Comparison of ENCODE assay signal across 2 cellular contexts in the genomic region with DNA sequence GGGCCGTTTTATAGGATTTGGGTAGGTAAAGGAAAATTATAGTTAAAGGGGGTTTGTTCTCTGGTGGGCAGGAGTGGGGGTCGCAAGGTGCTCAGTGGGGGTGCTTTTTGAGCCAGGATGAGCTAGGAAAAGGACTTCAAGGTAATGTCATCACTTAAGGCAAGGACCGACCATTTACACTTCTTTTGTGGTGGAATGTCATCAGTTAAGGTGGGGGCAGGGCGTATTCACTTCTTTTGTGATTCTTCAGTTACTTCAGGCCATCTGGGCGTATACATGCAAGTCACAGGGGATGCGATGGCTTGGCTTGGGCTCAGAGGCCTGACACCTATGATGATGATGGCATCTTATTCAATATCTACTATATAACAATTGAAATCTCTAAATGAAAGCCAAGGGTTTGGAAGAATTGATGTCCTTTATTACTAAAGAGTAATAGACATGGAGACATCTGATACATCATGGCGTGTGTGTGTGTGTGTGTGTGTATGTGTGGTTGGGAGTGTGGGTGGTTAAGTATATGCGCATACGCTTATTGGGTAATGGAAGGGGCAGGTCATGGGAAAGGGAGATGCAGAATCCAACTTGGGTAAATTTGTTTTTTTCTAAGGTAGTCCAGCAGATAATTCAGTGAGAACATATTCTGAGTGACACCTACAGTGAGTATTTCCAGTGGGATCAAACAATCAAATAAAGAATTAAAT.
TF ChIP-seq lines count a peak whose summit lies in the region.

No MANE protein-coding gene starts in this region.

TF ChIP-seq in HEK293, 187 proteins besides CTCF, POLR2A, EP300 and RAD21:
- TF ChIP-seq EGR2 (tag by site-specific recombination; IDR thresholded peaks at IDR 0.05; ENCODE audit: low read depth): peak; percentile 37; the same call in 1 of the 2 replicates

TF ChIP-seq in H1, 55 proteins besides CTCF, POLR2A, EP300 and RAD21:
- TF ChIP-seq POU5F1 (IDR thresholded peaks at IDR 0.05; ENCODE audit: low read depth, low read length): peak; percentile 91
